7 cellular contexts compared by ENCODE assay signal in genomic region chr2:113597572-113597971, GRCh38. TPM values are rescaled to one million over a fixed set of nuclear protein-coding genes. Genes with fewer than 3 reads are reported as not detected.
A peak's percentile ranks its signal among the peaks of the same experiment; 100 is the strongest.
DNase-seq lines count a peak whose midpoint lies in the region; ATAC-seq and TF ChIP-seq lines count a peak whose summit lies in the region.
"Not testable (repeated sequence)": the region's sequence is repeated elsewhere in the genome, so short reads cannot be mapped to it uniquely, and the experiment has no call there.

No MANE protein-coding gene starts in this region.

- H4K20me1 ChIP-seq in GM23248 (ENCODE audit: insufficient read depth) = not testable (repeated sequence)

- H3K4me3 ChIP-seq in AG04450 (ENCODE audit: low read depth, low read length); GM23248; MG63; WERI-Rb-1 (ENCODE audit: low read depth, low read length): not testable (repeated sequence)

- H2AFZ ChIP-seq in GM23248 = not testable (repeated sequence)

- H3K9me3 ChIP-seq in AG04450 (ENCODE audit: control insufficient read depth, insufficient read depth, low read length); GM23248 (ENCODE audit: low read depth); MG63; WERI-Rb-1 (ENCODE audit: severe bottlenecking): not testable (repeated sequence)

- not testable (repeated sequence) for H3K27ac Mint-ChIP-seq in MCF 10A (ENCODE audit: low read depth, unreplicated experiment)

- not testable (repeated sequence) for H3K9me3 Mint-ChIP-seq in MCF 10A (ENCODE audit: unreplicated experiment)

- not testable (repeated sequence) for H3K79me2 ChIP-seq in GM23248 (ENCODE audit: insufficient read depth)

- H3K4me1 ChIP-seq in GM23248 (ENCODE audit: insufficient read depth) = not testable (repeated sequence)

- in situ Hi-C loops in GM23248 (cut with MboI) = not testable (repeated sequence)

- intact Hi-C loops in MCF 10A (cut with micrococcal nuclease) = not testable (repeated sequence)

- not testable (repeated sequence) for BruUV-seq in MCF 10A (replicated peaks; lab: Mats Ljungman, UMichigan)

- not testable (repeated sequence) for ATAC-seq in left lobe of liver

- H3K4me3 Mint-ChIP-seq in MCF 10A (ENCODE audit: unreplicated experiment) = not testable (repeated sequence)

- not testable (repeated sequence) for H3K9me2 ChIP-seq in GM23248 (ENCODE audit: insufficient read depth)

- not testable (repeated sequence) for H3K4me1 Mint-ChIP-seq in MCF 10A (ENCODE audit: insufficient read depth, unreplicated experiment)

- CTCF ChIA-PET in AG04450 (lab: Charles Lee); MCF 10A (lab: Yijun Ruan, JAX): not testable (repeated sequence)
- CTCF ChIA-PET in GM10248 (lab: Yijun Ruan, JAX) = interaction anchor here (0.6 kb wide), 1 partner anchor 103 kb away, joined by 3 read pairs; no protein-coding TSS in a partner anchor

- H3K9ac ChIP-seq in GM23248 = not testable (repeated sequence)

- not testable (repeated sequence) for H3K27ac ChIP-seq in AG04450 (ENCODE audit: low read depth, low read length); GM23248; WERI-Rb-1

- not testable (repeated sequence) for DNase-seq in AG04450 (ENCODE audit: low read depth, low spot score); GM10248 (ENCODE audit: extremely low spot score); MCF 10A (ENCODE audit: unreplicated experiment)
- DNase-seq in GM23248 (peak; percentile 8), MG63 (peak; percentile 20), WERI-Rb-1 (peak; percentile 27), left lobe of liver (ENCODE audit: low spot score) (peak; percentile 33)

- not testable (repeated sequence) for H3F3A ChIP-seq in GM23248 (ENCODE audit: insufficient read depth)

- H3K36me3 Mint-ChIP-seq in MCF 10A (ENCODE audit: insufficient read depth, unreplicated experiment) = peaks cover 14% of the 10 kb centered on the region

- not testable (repeated sequence) for H3K27me3 Mint-ChIP-seq in MCF 10A (ENCODE audit: insufficient read depth, unreplicated experiment)

- H3K4me2 ChIP-seq in GM23248 (ENCODE audit: unreplicated experiment) = not testable (repeated sequence)

- POLR2A ChIA-PET in AG04450 (lab: Yijun Ruan, JAX); GM10248 (lab: Yijun Ruan, JAX); MCF 10A (lab: Yijun Ruan, JAX): not testable (repeated sequence)

- not testable (repeated sequence) for H3K27me3 ChIP-seq in AG04450 (ENCODE audit: control insufficient read depth, insufficient read depth, low read length); GM23248 (replicated peaks; ENCODE audit: insufficient read depth); MG63; WERI-Rb-1 (ENCODE audit: insufficient read depth, low read depth, severe bottlenecking)

- 93 to 95% methylated on average over 2 to 8 of the region's 9 CpGs for WGBS in GM23248 (ENCODE audit: low coverage in 1 of 2, low lambda C conversion rate in 2 of 2, missing lambda C conversion rate in 2 of 2), 2 experiments

- TF ChIP-seq CTCF in AG04450 (IDR thresholded peaks at IDR 0.05; ENCODE audit: low read depth, low read length) (0 out of 2 replicates have a peak, but pooled peaks have one; percentile 8), GM10248 (IDR thresholded peaks at IDR 0.05; ENCODE audit: control extremely low read depth, extremely low read depth, low read depth, missing control alignments) (peak; percentile 24), MCF 10A (IDR thresholded peaks at IDR 0.05; ENCODE audit: unreplicated experiment) (peak; percentile 7)
- TF ChIP-seq CTCF in WERI-Rb-1 (IDR thresholded peaks at IDR 0.05; ENCODE audit: low read depth, low read length) = not testable (repeated sequence)

- H3K36me3 ChIP-seq in GM23248 (ENCODE audit: low read depth); MG63; WERI-Rb-1: not testable (repeated sequence)

RNA-seq across cellular contexts. Expression of gene RABL2A, which starts 29.5 kb away (rescaled TPM):
- 13.0 and 13.1 TPM in 2 replicates for polyA plus RNA-seq in AG04450 (2011; rRNA removed)
- polyA minus RNA-seq in AG04450 (2011; rRNA and poly(A)+ RNA removed) = 13.9 and 15.7 TPM in 2 replicates
- total RNA-seq in GM23248 (2014; rRNA removed; shearing (Covaris generic)) = 4.3 and 5.4 TPM in 2 replicates
- 6.5 and 9.7 TPM in 2 replicates for polyA plus RNA-seq in GM23248 (2016; fragmentation: Nextera tagmentation; extraction: Ambion mirVana)
- total RNA-seq in MG63 (2014; rRNA removed; shearing (Covaris generic); ENCODE audit: low replicate concordance) = 1.9 and 2.6 TPM in 2 replicates
- 17.6 and 24.0 TPM in 2 replicates for total RNA-seq in MCF 10A (2022)
- 7.8 TPM for total RNA-seq in left lobe of liver
